10 cellular contexts compared by ENCODE assay signal in the genomic region with DNA sequence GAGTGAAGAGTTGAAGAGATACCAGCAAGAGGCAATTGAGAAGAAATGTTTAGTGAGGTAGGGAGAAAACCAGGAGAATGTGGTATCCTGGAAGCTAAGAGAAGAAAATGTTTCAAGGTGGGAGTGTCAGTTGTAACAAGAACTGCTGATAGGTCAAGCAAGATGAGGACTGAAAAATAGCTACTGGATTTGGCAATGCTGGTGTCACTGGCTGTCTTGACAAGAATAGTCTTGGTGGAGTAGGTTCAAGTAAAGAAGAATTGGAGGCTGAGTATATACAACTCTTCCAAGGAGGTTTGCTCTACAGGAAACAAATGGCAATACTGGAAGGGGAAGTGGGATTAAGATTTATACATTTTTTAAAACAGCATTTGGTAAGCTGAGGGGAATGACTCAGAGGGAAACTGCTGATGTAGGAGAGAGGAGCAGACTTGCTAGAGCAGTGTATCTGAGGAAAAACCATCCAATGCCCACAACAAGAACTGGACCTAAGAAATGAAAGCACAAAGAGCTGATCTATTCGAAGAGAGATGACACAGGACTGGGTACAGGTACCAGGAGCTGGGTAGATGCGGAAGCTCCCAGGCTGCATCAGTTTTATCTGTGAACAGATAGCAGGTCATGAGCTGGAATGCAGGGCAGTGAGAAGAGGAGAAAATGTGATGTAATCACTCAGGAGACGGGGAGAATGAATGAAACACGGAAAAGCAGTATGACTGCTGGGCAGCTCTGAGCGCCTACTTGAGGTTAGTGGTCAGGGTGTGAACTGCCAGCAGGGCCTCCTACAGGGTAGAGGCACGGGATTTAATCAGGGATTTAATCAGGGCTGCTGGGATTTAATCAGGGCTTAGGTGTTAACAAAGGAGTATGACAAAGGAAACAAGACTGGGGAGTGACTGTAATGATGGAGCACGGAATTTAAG. TPM values are rescaled to one million over a fixed set of nuclear protein-coding genes. Genes with fewer than 3 reads are reported as not detected.
A peak's percentile ranks its signal among the peaks of the same experiment; 100 is the strongest.
DNase-seq lines count a peak whose midpoint lies in the region; ATAC-seq and TF ChIP-seq lines count a peak whose summit lies in the region.
"Had no signal": no experiment of that assay in that cellular context is flagged by ENCODE, and none has a peak within 500 bp of the region (broad histone marks: within the 10 kb centered on the region; RNA-seq: fewer than 3 reads in every experiment).

No MANE protein-coding gene starts in this region.

- DNase-seq in AG09309 (ENCODE audit: low read depth) (peak; percentile 41), mammary epithelial cell (peak; percentile 9), lung (ENCODE audit: low spot score) (no peak), kidney glomerular epithelial cell (lab: John Stamatoyannopoulos, UW) (no peak), cerebellar cortex (ENCODE audit: low spot score) (no peak)
- DNase-seq in CD4-positive, alpha-beta T cell = no peak
- DNase-seq: activated B cell treated with CpG ODN at 0.5 μM for 24 hours, glutamatergic neuron had no signal

- no peak overlapping the region for H2AFZ ChIP-seq in mammary epithelial cell (ENCODE audit: low read depth, low read length)

- H3K4me2 ChIP-seq in mammary epithelial cell (ENCODE audit: insufficient read depth, low read depth, low read length) = no peak overlapping the region

- H3K4me1 ChIP-seq in mammary epithelial cell (ENCODE audit: insufficient read depth, low read length) = no peaks in the 10 kb centered on the region
- H3K4me1 ChIP-seq in lung (ENCODE audit: control insufficient read depth in 2 of 2, insufficient read depth in 2 of 2, low read length in 2 of 2) = peaks cover 2 to 4% of the 10 kb centered on the region in 2 donors

- WGBS in mammary epithelial cell (ENCODE audit: low coverage, missing lambda C conversion rate) = 78% methylated on average over 6 of the region's 7 CpGs
- 38 to 60% methylated on average over 7 of the region's 7 CpGs for WGBS in lung, 2 donors

- no peak overlapping the region for H3K27ac ChIP-seq in mammary epithelial cell (ENCODE audit: insufficient read depth, low read depth, low read length)
- peak overlapping the region in 1 of 2 donors; percentile 65 for H3K27ac ChIP-seq in lung (ENCODE audit: low read depth in 1 of 2, low read length in 1 of 2)
- H3K27ac ChIP-seq in CD4-positive, alpha-beta T cell (ENCODE audit: low read depth, low read length) = no peak overlapping the region

- no peaks in the 10 kb centered on the region for H3K79me2 ChIP-seq in mammary epithelial cell (ENCODE audit: insufficient read depth, low read length)

- H3K9me3 ChIP-seq in mammary epithelial cell (replicated peaks; ENCODE audit: insufficient read depth, low read length) = no peaks in the 10 kb centered on the region
- no peaks in the 10 kb centered on the region for H3K9me3 ChIP-seq in lung (ENCODE audit: control insufficient read depth in 2 of 2, insufficient read depth in 1 of 2, low read length in 1 of 2)
- H3K9me3 ChIP-seq in CD4-positive, alpha-beta T cell (ENCODE audit: control insufficient read depth, low read length) = no peaks in the 10 kb centered on the region

- H3K4me3 Mint-ChIP-seq in CD4-positive, alpha-beta T cell = no peak overlapping the region
- H3K4me3 Mint-ChIP-seq: activated B cell treated with CpG ODN at 0.5 μM for 24 hours had no signal

- in situ Hi-C loops in mammary epithelial cell (cut with MboI; ENCODE audit: low sequenced_read_pairs in 2 of 2) = no loop called here

- CTCF ChIA-PET in mammary epithelial cell (lab: Charles Lee; ENCODE audit: low non-redundant PET) = interaction anchor here (0.6 kb wide), 1 partner anchor 94 kb away, joined by 4 read pairs; no protein-coding TSS in a partner anchor
- CTCF ChIA-PET in CD4-positive, alpha-beta T cell (lab: Charles Lee) = no interaction called here

- no peaks in the 10 kb centered on the region for H3K27me3 ChIP-seq in mammary epithelial cell (ENCODE audit: insufficient read depth, low read length)
- H3K27me3 ChIP-seq in lung (ENCODE audit: control insufficient read depth, insufficient read depth) = no peaks in the 10 kb centered on the region
- no peaks in the 10 kb centered on the region for H3K27me3 ChIP-seq in CD4-positive, alpha-beta T cell (ENCODE audit: control insufficient read depth, insufficient read depth, low read length)

- TF ChIP-seq CTCF in AG09309 (IDR thresholded peaks at IDR 0.05; ENCODE audit: control insufficient read depth, insufficient read depth, low read depth, low read length, missing control alignments) (peak; percentile 74), mammary epithelial cell (conservative IDR thresholded peaks at IDR 0.05 in 1 of 2, IDR thresholded peaks at IDR 0.05 in 1 of 2; ENCODE audit: extremely low read depth in 1 of 2, insufficient read depth in 1 of 2, low read depth in 1 of 2, low read length in 2 of 2) (no peak), lung (IDR thresholded peaks at IDR 0.05; ENCODE audit: control extremely low read depth, extremely low read depth) (no peak)
- no peak for TF ChIP-seq CTCF in CD4-positive, alpha-beta T cell (IDR thresholded peaks at IDR 0.05)

- no peak overlapping the region for H3K9ac ChIP-seq in mammary epithelial cell (ENCODE audit: insufficient read depth, low read length)

- H4K20me1 ChIP-seq in mammary epithelial cell (ENCODE audit: insufficient read depth, low read length) = no peaks in the 10 kb centered on the region

- dilution Hi-C loops in mammary epithelial cell (cut with HindIII; ENCODE audit: low sequenced_read_pairs) = no loop called here

- H3K36me3 Mint-ChIP-seq in CD4-positive, alpha-beta T cell (ENCODE audit: low read depth) = peaks cover 55% of the 10 kb centered on the region

- H3K4me3 ChIP-seq in AG09309 (ENCODE audit: control insufficient read depth, low read depth, low read length) = no peak overlapping the region
- no peak overlapping the region for H3K4me3 ChIP-seq in mammary epithelial cell (replicated peaks in 1 of 3; ENCODE audit: insufficient read depth in 1 of 3, low read depth in 2 of 3, low read length in 3 of 3)
- no peak overlapping the region for H3K4me3 ChIP-seq in lung

- POLR2A ChIA-PET in CD4-positive, alpha-beta T cell (lab: Charles Lee) = interaction anchor here (0.7 to 1.1 kb wide), 2 partner anchors 28 to 38 kb away, joined by 3 read pairs; no protein-coding TSS in a partner anchor

- H3K4me1 Mint-ChIP-seq in CD4-positive, alpha-beta T cell (ENCODE audit: low read depth) = no peaks in the 10 kb centered on the region
- H3K4me1 Mint-ChIP-seq: activated B cell treated with CpG ODN at 0.5 μM for 24 hours had no signal

- H3K36me3 ChIP-seq in mammary epithelial cell (ENCODE audit: insufficient read depth, low read length) (peaks cover 25% of the 10 kb centered on the region), lung (ENCODE audit: control insufficient read depth in 2 of 2, insufficient read depth in 2 of 2, low read length in 2 of 2) (peaks cover 30 to 31% of the 10 kb centered on the region in 2 donors)

- peak; percentile 71 for ATAC-seq in HG02610 (IDR thresholded peaks at IDR 0.05; ENCODE audit: unreplicated experiment)
- ATAC-seq in lung (ENCODE audit: insufficient read depth, low FRiP score) = peak; percentile 61
- no peak for ATAC-seq in CD4-positive, alpha-beta T cell (ENCODE audit: poor library complexity)
- ATAC-seq in GM18867 (IDR thresholded peaks at IDR 0.05; ENCODE audit: unreplicated experiment) = no peak

- BruUV-seq in mammary epithelial cell (replicated peaks; lab: Mats Ljungman, UMichigan) = no TSS peak

- no peaks in the 10 kb centered on the region for H3K27me3 Mint-ChIP-seq in CD4-positive, alpha-beta T cell
- H3K27me3 Mint-ChIP-seq: activated B cell treated with CpG ODN at 0.5 μM for 24 hours had no signal

- intact Hi-C loops in mammary epithelial cell (cut with micrococcal nuclease) = no loop called here
- intact Hi-C loops in CD4-positive, alpha-beta T cell (cut with DNase I, micrococcal nuclease) = no loop called here

- no peaks in the 10 kb centered on the region for H3K9me3 Mint-ChIP-seq in CD4-positive, alpha-beta T cell
- H3K9me3 Mint-ChIP-seq: activated B cell treated with CpG ODN at 0.5 μM for 24 hours had no signal

- no peak overlapping the region for H3K27ac Mint-ChIP-seq in CD4-positive, alpha-beta T cell
- H3K27ac Mint-ChIP-seq: activated B cell treated with CpG ODN at 0.5 μM for 24 hours had no signal

RNA-seq across cellular contexts. Expression of a gene that starts 34.5 kb away (rescaled TPM):
- total RNA-seq in mammary epithelial cell = 1 to 10 TPM in 1 of 2 donors, not detected in 1; 4.1 TPM
- 5.8 TPM for polyA plus RNA-seq in mammary epithelial cell
- not detected for polyA minus RNA-seq in mammary epithelial cell
- not detected for total RNA-seq in lung
- under 1 TPM in 1 of 2 donors, not detected in 1; 0.45 TPM for polyA plus RNA-seq in lung
- not detected for total RNA-seq in CD4-positive, alpha-beta T cell
- total RNA-seq: activated B cell treated with CpG ODN at 0.5 μM for 24 hours had no signal

RNA-seq across cellular contexts. Expression of a gene that starts 40.0 kb away (rescaled TPM):
- total RNA-seq in mammary epithelial cell = 100 to 1,000 TPM; 128 to 167 TPM
- 104 TPM for polyA plus RNA-seq in mammary epithelial cell
- polyA minus RNA-seq in mammary epithelial cell = 104 TPM
- total RNA-seq in lung = 100 to 1,000 TPM; 124 to 133 TPM
- 10 to 100 TPM; 52.7 to 69.0 TPM for polyA plus RNA-seq in lung
- total RNA-seq in CD4-positive, alpha-beta T cell = 10 to 100 TPM; 81.0 to 82.4 TPM

RNA-seq across cellular contexts. Expression of a gene that starts 40.4 kb away (rescaled TPM):
- total RNA-seq in mammary epithelial cell (10 to 100 TPM; 14.8 to 19.7 TPM), lung (10 to 100 TPM; 26.2 to 34.5 TPM)
- polyA plus RNA-seq in mammary epithelial cell (7.7 TPM), lung (10 to 100 TPM; 12.8 to 16.0 TPM)
- polyA minus RNA-seq in mammary epithelial cell = 7.1 TPM
- total RNA-seq in CD4-positive, alpha-beta T cell = 10 to 100 TPM; 20.6 to 23.0 TPM

Comparison
In these comparisons a context has a peak if more than half of its experiments do, and no peak if none do; other contexts are left out.
1. DNase-seq: peak in AG09309 (single experiment) and mammary epithelial cell (single experiment); none in lung (single experiment), kidney glomerular epithelial cell (single experiment), cerebellar cortex (single experiment) and CD4-positive, alpha-beta T cell (0 of 10).
2. ATAC-seq: peak in HG02610 (single experiment) and lung (single experiment); none in CD4-positive, alpha-beta T cell (single experiment) and GM18867 (single experiment).